1 cellular context compared by ENCODE assay signal in genomic region chr14:21985081-21985480, GRCh38.
TF ChIP-seq lines count a peak whose summit lies in the region.

No MANE protein-coding gene starts in this region.

TF ChIP-seq in HCT116, 20 proteins besides CTCF, POLR2A, EP300 and RAD21 (continued from another document):
- TF ChIP-seq, protein P1, sequence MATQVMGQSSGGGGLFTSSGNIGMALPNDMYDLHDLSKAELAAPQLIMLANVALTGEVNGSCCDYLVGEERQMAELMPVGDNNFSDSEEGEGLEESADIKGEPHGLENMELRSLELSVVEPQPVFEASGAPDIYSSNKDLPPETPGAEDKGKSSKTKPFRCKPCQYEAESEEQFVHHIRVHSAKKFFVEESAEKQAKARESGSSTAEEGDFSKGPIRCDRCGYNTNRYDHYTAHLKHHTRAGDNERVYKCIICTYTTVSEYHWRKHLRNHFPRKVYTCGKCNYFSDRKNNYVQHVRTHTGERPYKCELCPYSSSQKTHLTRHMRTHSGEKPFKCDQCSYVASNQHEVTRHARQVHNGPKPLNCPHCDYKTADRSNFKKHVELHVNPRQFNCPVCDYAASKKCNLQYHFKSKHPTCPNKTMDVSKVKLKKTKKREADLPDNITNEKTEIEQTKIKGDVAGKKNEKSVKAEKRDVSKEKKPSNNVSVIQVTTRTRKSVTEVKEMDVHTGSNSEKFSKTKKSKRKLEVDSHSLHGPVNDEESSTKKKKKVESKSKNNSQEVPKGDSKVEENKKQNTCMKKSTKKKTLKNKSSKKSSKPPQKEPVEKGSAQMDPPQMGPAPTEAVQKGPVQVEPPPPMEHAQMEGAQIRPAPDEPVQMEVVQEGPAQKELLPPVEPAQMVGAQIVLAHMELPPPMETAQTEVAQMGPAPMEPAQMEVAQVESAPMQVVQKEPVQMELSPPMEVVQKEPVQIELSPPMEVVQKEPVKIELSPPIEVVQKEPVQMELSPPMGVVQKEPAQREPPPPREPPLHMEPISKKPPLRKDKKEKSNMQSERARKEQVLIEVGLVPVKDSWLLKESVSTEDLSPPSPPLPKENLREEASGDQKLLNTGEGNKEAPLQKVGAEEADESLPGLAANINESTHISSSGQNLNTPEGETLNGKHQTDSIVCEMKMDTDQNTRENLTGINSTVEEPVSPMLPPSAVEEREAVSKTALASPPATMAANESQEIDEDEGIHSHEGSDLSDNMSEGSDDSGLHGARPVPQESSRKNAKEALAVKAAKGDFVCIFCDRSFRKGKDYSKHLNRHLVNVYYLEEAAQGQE (IDR thresholded peaks at IDR 0.05; ENCODE audit: low read depth) = no peak
- no peak for TF ChIP-seq SRF (IDR thresholded peaks at IDR 0.05; ENCODE audit: low read depth)
